In the genomic region with DNA sequence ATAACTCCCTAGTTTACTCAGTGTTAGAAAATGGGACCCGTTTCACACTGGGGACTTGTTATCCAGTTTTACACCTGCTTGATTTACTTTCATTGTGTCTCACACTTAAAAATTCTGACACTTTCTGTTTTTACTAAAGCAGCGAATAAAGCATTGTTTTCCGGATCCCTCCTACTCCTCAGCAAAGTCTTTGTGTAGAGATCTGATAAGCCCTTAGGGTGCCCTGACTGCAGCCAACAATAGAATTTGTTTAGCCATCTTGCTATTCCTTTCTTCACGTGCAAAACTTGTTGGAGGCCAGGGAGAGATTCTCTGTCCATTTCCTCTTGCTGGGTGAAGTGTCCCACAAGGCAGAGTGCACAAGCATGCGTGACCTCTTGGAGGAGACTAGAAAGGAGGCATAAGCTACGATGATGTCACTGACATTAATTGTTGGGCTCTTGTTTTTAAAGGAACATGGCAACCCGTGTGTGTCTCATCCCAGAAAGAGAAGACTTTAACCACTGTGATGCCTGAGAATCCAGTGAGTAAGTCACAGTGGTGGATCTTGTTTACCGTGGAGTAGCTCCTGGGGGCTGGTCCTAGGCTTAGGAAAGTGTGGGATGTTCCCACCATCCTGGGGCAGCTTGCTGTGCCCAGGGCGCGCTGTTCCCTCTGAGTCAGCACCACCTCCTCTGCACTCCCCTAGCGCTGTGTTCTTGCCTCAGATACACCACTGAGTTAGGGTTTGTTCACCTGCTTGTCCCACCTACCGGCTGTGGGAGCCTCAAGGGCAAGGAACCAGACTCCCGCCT, we compare ENCODE assay signal across 9 cellular contexts. TPM values are rescaled to one million over a fixed set of nuclear protein-coding genes. Genes with fewer than 3 reads are reported as not detected.
DNase-seq lines count a peak whose midpoint lies in the region; ATAC-seq and TF ChIP-seq lines count a peak whose summit lies in the region.
"Had no signal": no experiment of that assay in that cellular context is flagged by ENCODE, and none has a peak within 500 bp of the region (broad histone marks: within the 10 kb centered on the region; RNA-seq: fewer than 3 reads in every experiment).

No MANE protein-coding gene starts in this region.

- DNase-seq in AG09319 (ENCODE audit: extremely low read depth, low read depth) (peak; percentile 41), NCI-H226 (peak; percentile 98), epithelial cell of proximal tubule (ENCODE audit: low read depth) (peak; percentile 99), osteoblast (ENCODE audit: insufficient read length, low spot score, missing footprints) (peak; percentile 97), SK-N-DZ (ENCODE audit: low spot score) (no peak), SW 1271 (lab: John Stamatoyannopoulos, UW) (no peak)
- DNase-seq: midbrain had no signal

- peaks cover 82% of the 10 kb centered on the region for H3K36me3 ChIP-seq in osteoblast (ENCODE audit: insufficient read depth, low read length)

- H3K4me2 ChIP-seq in osteoblast (ENCODE audit: insufficient read depth, low read length) = peak overlapping the region; percentile 34

- peaks cover 67% of the 10 kb centered on the region for H3K4me1 ChIP-seq in osteoblast (ENCODE audit: insufficient read depth, low read length)

- H3K79me2 ChIP-seq in osteoblast (ENCODE audit: insufficient read depth, low read length) = peaks cover 100% of the 10 kb centered on the region

- H4K20me1 ChIP-seq in osteoblast (ENCODE audit: insufficient read depth, low read length) = peaks cover 6% of the 10 kb centered on the region

- no peak for TF ChIP-seq CTCF in AG09319 (IDR thresholded peaks at IDR 0.05; ENCODE audit: low read depth, low read length)
- peak; percentile 11 for TF ChIP-seq CTCF in epithelial cell of proximal tubule (conservative IDR thresholded peaks at IDR 0.05; ENCODE audit: low read depth, low read length)
- no peak for TF ChIP-seq CTCF in osteoblast (IDR thresholded peaks at IDR 0.05; ENCODE audit: extremely low read depth, low read depth, low read length)

- peak overlapping the region; percentile 98 for H3K27ac ChIP-seq in osteoblast (ENCODE audit: low read depth, low read length)

- no peak for ATAC-seq in GM18858 (IDR thresholded peaks at IDR 0.05; ENCODE audit: unreplicated experiment)
- ATAC-seq in HG03108 (IDR thresholded peaks at IDR 0.05; ENCODE audit: unreplicated experiment) = no peak

- H3K4me3 ChIP-seq in epithelial cell of proximal tubule (ENCODE audit: low read depth, low read length) (no peak overlapping the region), osteoblast (ENCODE audit: insufficient read depth, low read length) (no peak overlapping the region)

- H3K27me3 ChIP-seq in osteoblast (ENCODE audit: insufficient read depth, low read length) = no peaks in the 10 kb centered on the region

- H2AFZ ChIP-seq in osteoblast (ENCODE audit: low read length) = no peak overlapping the region

- no peaks in the 10 kb centered on the region for H3K9me3 ChIP-seq in osteoblast (ENCODE audit: low read depth, low read length)

RNA-seq across cellular contexts. Expression of a gene that starts 27.7 kb away (rescaled TPM):
- total RNA-seq in epithelial cell of proximal tubule = 104 and 148 TPM in 2 replicates
- total RNA-seq in osteoblast = 109 and 156 TPM in 2 replicates
- polyA plus RNA-seq in SK-N-DZ (2014; cell fraction: cytosol; rRNA removed) = 1.8 and 2.1 TPM in 2 replicates
- 1.2 and 3.2 TPM in 2 replicates for polyA plus RNA-seq in SK-N-DZ (2014; cell fraction: nucleus; rRNA removed)

Comparison
In these comparisons a context has a peak if more than half of its experiments do, and no peak if none do; other contexts are left out.
1. DNase-seq: peak in AG09319 (single experiment), NCI-H226 (single experiment), epithelial cell of proximal tubule (single experiment) and osteoblast (single experiment); none in SK-N-DZ (single experiment) and SW 1271 (0 of 2).